Comparison of ENCODE assay signal across 9 cellular contexts in genomic region chr21:33238565-33239255, GRCh38. TPM values are rescaled to one million over a fixed set of nuclear protein-coding genes. Genes with fewer than 3 reads are reported as not detected.
DNase-seq lines count a peak whose midpoint lies in the region; ATAC-seq and TF ChIP-seq lines count a peak whose summit lies in the region.
"Had no signal": no experiment of that assay in that cellular context is flagged by ENCODE, and none has a peak within 500 bp of the region (broad histone marks: within the 10 kb centered on the region; RNA-seq: fewer than 3 reads in every experiment).

No MANE protein-coding gene starts in this region.

- no peaks in the 10 kb centered on the region for H3K27me3 Mint-ChIP-seq in CD8-positive, alpha-beta T cell (ENCODE audit: low read depth)
- no peaks in the 10 kb centered on the region for H3K27me3 Mint-ChIP-seq in activated CD4-positive, alpha-beta memory T cell treated with anti-CD3 and anti-CD28 coated beads, Interleukin-2, amount 10 ng/mL, durations not matched to agents 7 days and 5 days

- no peak for TF ChIP-seq CTCF in CD8-positive, alpha-beta T cell (IDR thresholded peaks at IDR 0.05)
- TF ChIP-seq CTCF in thyroid gland (IDR thresholded peaks at IDR 0.05) (no peak), hepatocyte (IDR thresholded peaks at IDR 0.05; ENCODE audit: poor library complexity) (no peak)

- intact Hi-C loops in CD8-positive, alpha-beta T cell (cut with DNase I, micrococcal nuclease), result loop anchor here in 1 of 2 experiments (1.0 to 2.0 kb wide), 3 partner anchors 9 to 34 kb away; partner anchors contain the start of gene IFNAR2
- intact Hi-C loops in thyroid gland (cut with DNase I), result no loop called here

- DNase-seq in CD8-positive, alpha-beta T cell, result no peak
- DNase-seq in activated CD4-positive, alpha-beta memory T cell treated with anti-CD3 and anti-CD28 coated beads, Interleukin-2, amount 10 ng/mL, durations not matched to agents 7 days and 5 days, result peak; percentile 26
- DNase-seq in GDM1 (lab: John Stamatoyannopoulos, UW) (no peak), thyroid gland (no peak), DMS53 treated with DMSO at 0.1 percent for 48 hours (lab: John Stamatoyannopoulos, UW; ENCODE audit: unreplicated experiment) (no peak), hepatocyte (ENCODE audit: low spot score) (no peak)
- DNase-seq: GF-D8 had no signal

- H4K20me1 ChIP-seq in hepatocyte (ENCODE audit: insufficient read depth, poor library complexity, severe bottlenecking), result no peaks in the 10 kb centered on the region

- H3K4me3 ChIP-seq in CD8-positive, alpha-beta T cell (ENCODE audit: low read depth, low read length), result no peak overlapping the region
- H3K4me3 ChIP-seq in thyroid gland (replicated peaks in 1 of 3) (no peak overlapping the region), hepatocyte (no peak overlapping the region)

- no peak overlapping the region for H2AFZ ChIP-seq in hepatocyte

- no peaks in the 10 kb centered on the region for H3K27me3 ChIP-seq in CD8-positive, alpha-beta T cell (ENCODE audit: insufficient read depth, low read length)
- no peaks in the 10 kb centered on the region for H3K27me3 ChIP-seq in thyroid gland
- H3K27me3 ChIP-seq in hepatocyte, result no peaks in the 10 kb centered on the region

- H3K79me2 ChIP-seq in hepatocyte, result peaks cover 48% of the 10 kb centered on the region

- CTCF ChIA-PET in CD8-positive, alpha-beta T cell (lab: Charles Lee), result interaction anchor here (1.0 to 1.4 kb wide), 3 partner anchors 11 to 123 kb away, joined by 3 to 4 read pairs (median 3); partner anchors contain the start of gene IL10RB
- CTCF ChIA-PET in activated CD4-positive, alpha-beta memory T cell treated with anti-CD3 and anti-CD28 coated beads, Interleukin-2, amount 10 ng/mL, durations not matched to agents 7 days and 5 days (lab: Charles Lee), result interaction anchor here (1.0 to 2.9 kb wide), 8 partner anchors 8 to 206 kb away, joined by 3 to 11 read pairs (median 4); partner anchors contain the start of gene IFNAR1

- POLR2A ChIA-PET in CD8-positive, alpha-beta T cell (lab: Charles Lee), result interaction anchor here (0.7 to 1.7 kb wide), 5 partner anchors 14 to 123 kb away, joined by 4 to 6 read pairs (median 5); partner anchors contain the start of genes IFNAR1 and IL10RB
- POLR2A ChIA-PET in activated CD4-positive, alpha-beta memory T cell treated with anti-CD3 and anti-CD28 coated beads, Interleukin-2, amount 10 ng/mL, durations not matched to agents 7 days and 5 days (lab: Charles Lee), result interaction anchor here (0.7 to 4.1 kb wide), 15 partner anchors 9 to 304 kb away, joined by 3 to 25 read pairs (median 5); partner anchors contain the start of genes IFNAR1, IFNAR2, IL10RB and SON

- no peaks in the 10 kb centered on the region for H3K9me3 ChIP-seq in CD8-positive, alpha-beta T cell (ENCODE audit: low read length)
- H3K9me3 ChIP-seq in thyroid gland, result no peaks in the 10 kb centered on the region
- no peaks in the 10 kb centered on the region for H3K9me3 ChIP-seq in hepatocyte (ENCODE audit: low read depth)

- no peak for TF ChIP-seq POLR2A in thyroid gland (IDR thresholded peaks at IDR 0.05)

- peak overlapping the region; percentile 87 for H3K27ac Mint-ChIP-seq in CD8-positive, alpha-beta T cell
- H3K27ac Mint-ChIP-seq in activated CD4-positive, alpha-beta memory T cell treated with anti-CD3 and anti-CD28 coated beads, Interleukin-2, amount 10 ng/mL, durations not matched to agents 7 days and 5 days, result peak overlapping the region; percentile 92

- no peak overlapping the region for H3K4me2 ChIP-seq in hepatocyte

- H3K9me2 ChIP-seq in hepatocyte (replicated peaks; ENCODE audit: insufficient read depth), result no peaks in the 10 kb centered on the region

- no peaks in the 10 kb centered on the region for H3K9me3 Mint-ChIP-seq in CD8-positive, alpha-beta T cell
- no peaks in the 10 kb centered on the region for H3K9me3 Mint-ChIP-seq in activated CD4-positive, alpha-beta memory T cell treated with anti-CD3 and anti-CD28 coated beads, Interleukin-2, amount 10 ng/mL, durations not matched to agents 7 days and 5 days

- WGBS in thyroid gland, 2 donors, result 86 to 89% methylated on average over 7 of the region's 7 CpGs
- WGBS in hepatocyte (ENCODE audit: low lambda C conversion rate, missing lambda C conversion rate), result 88% methylated on average over 7 of the region's 7 CpGs

- H3K36me3 ChIP-seq in CD8-positive, alpha-beta T cell (ENCODE audit: insufficient read depth, low read length), result no peaks in the 10 kb centered on the region
- H3K36me3 ChIP-seq in thyroid gland, result no peaks in the 10 kb centered on the region
- H3K36me3 ChIP-seq in hepatocyte (replicated peaks; ENCODE audit: insufficient read depth, low read depth), result no peaks in the 10 kb centered on the region

- peaks cover 84% of the 10 kb centered on the region for H3K4me1 Mint-ChIP-seq in CD8-positive, alpha-beta T cell (ENCODE audit: low read depth)
- peaks cover 71% of the 10 kb centered on the region for H3K4me1 Mint-ChIP-seq in activated CD4-positive, alpha-beta memory T cell treated with anti-CD3 and anti-CD28 coated beads, Interleukin-2, amount 10 ng/mL, durations not matched to agents 7 days and 5 days

- H3K4me1 ChIP-seq in CD8-positive, alpha-beta T cell (ENCODE audit: insufficient read depth, low read length), result peaks cover 88% of the 10 kb centered on the region
- H3K4me1 ChIP-seq in thyroid gland, result peaks cover 0 to 3% of the 10 kb centered on the region in 2 donors
- no peaks in the 10 kb centered on the region for H3K4me1 ChIP-seq in hepatocyte (ENCODE audit: insufficient read depth)

- H3K36me3 Mint-ChIP-seq in CD8-positive, alpha-beta T cell, result peaks cover 38% of the 10 kb centered on the region
- peaks cover 56% of the 10 kb centered on the region for H3K36me3 Mint-ChIP-seq in activated CD4-positive, alpha-beta memory T cell treated with anti-CD3 and anti-CD28 coated beads, Interleukin-2, amount 10 ng/mL, durations not matched to agents 7 days and 5 days (ENCODE audit: low read depth)

- peak overlapping the region; percentile 49 for H3K4me3 Mint-ChIP-seq in CD8-positive, alpha-beta T cell
- H3K4me3 Mint-ChIP-seq in activated CD4-positive, alpha-beta memory T cell treated with anti-CD3 and anti-CD28 coated beads, Interleukin-2, amount 10 ng/mL, durations not matched to agents 7 days and 5 days, result peak overlapping the region; percentile 41

- ATAC-seq in CD8-positive, alpha-beta T cell, result peak; percentile 70
- peak; percentile 80 for ATAC-seq in GM19351 (IDR thresholded peaks at IDR 0.05; ENCODE audit: unreplicated experiment)
- ATAC-seq in HG03159 (IDR thresholded peaks at IDR 0.05; ENCODE audit: unreplicated experiment), result peak; percentile 69

- peak overlapping the region; percentile 28 for H3K27ac ChIP-seq in CD8-positive, alpha-beta T cell (ENCODE audit: low read depth, low read length)
- H3K27ac ChIP-seq in thyroid gland (no peak overlapping the region), hepatocyte (no peak overlapping the region)

RNA-seq across cellular contexts. Expression of gene IFNAR2, which starts 9.0 kb away (rescaled TPM):
- 10 to 100 TPM; 21.9 to 30.0 TPM for total RNA-seq in CD8-positive, alpha-beta T cell
- 10 to 100 TPM; 60.1 to 61.9 TPM for total RNA-seq in activated CD4-positive, alpha-beta memory T cell treated with anti-CD3 and anti-CD28 coated beads, Interleukin-2, amount 10 ng/mL, durations not matched to agents 7 days and 5 days
- total RNA-seq in thyroid gland (10 to 100 TPM in 1 of 4 donors, 1 to 10 TPM in 3; 6.6 to 11.0 (median 7.8) TPM), hepatocyte (18.2 and 19.9 TPM in 2 replicates)
- polyA plus RNA-seq in hepatocyte, result 18.5 and 19.6 TPM in 2 replicates

RNA-seq across cellular contexts. Expression of gene IL10RB, which starts 27.5 kb away (rescaled TPM):
- 1 to 10 TPM; 7.4 to 8.2 TPM for total RNA-seq in CD8-positive, alpha-beta T cell
- 10 to 100 TPM; 33.9 to 36.1 TPM for total RNA-seq in activated CD4-positive, alpha-beta memory T cell treated with anti-CD3 and anti-CD28 coated beads, Interleukin-2, amount 10 ng/mL, durations not matched to agents 7 days and 5 days
- total RNA-seq in thyroid gland, result 10 to 100 TPM; 20.5 to 53.1 (median 21.4) TPM
- total RNA-seq in hepatocyte, result 27.1 and 30.2 TPM in 2 replicates
- polyA plus RNA-seq in hepatocyte, result 23.4 and 29.2 TPM in 2 replicates
